8 cellular contexts compared by ENCODE assay signal in genomic region chr10:133159950-133160812, GRCh38. TPM values are rescaled to one million over a fixed set of nuclear protein-coding genes. Genes with fewer than 3 reads are reported as not detected.
DNase-seq lines count a peak whose midpoint lies in the region; ATAC-seq and TF ChIP-seq lines count a peak whose summit lies in the region.

TSS of gene KNDC1 (plus strand) at chr10:133160219. CDS start at chr10:133160468, 249 bp downstream.

- no peak for TF ChIP-seq CTCF in left lung (IDR thresholded peaks at IDR 0.05)

- peak within 1 kb of the TSS; percentile 100 for H3K4me2 ChIP-seq in BLaER1

- peaks cover 63% of the 10 kb centered on the region for H3K4me1 ChIP-seq in BLaER1
- peaks cover 32% of the 10 kb centered on the region for H3K4me1 ChIP-seq in HUES48 (ENCODE audit: control insufficient read depth, insufficient read depth, low read length)
- H3K4me1 ChIP-seq in left lung = peaks cover 0 to 7% of the 10 kb centered on the region in 2 donors
- no peaks in the 10 kb centered on the region for H3K4me1 ChIP-seq in thymus (ENCODE audit: control insufficient read depth, insufficient read depth, low read length)

- intact Hi-C loops in left lung (cut with DNase I) = no loop called here

- H3K36me3 ChIP-seq in BLaER1 (no peaks in the 10 kb centered on the region), HUES48 (ENCODE audit: control insufficient read depth, insufficient read depth, low read length) (0 out of 2 replicates have a peak, but pooled peaks cover 6% of the 10 kb centered on the region), left lung (no peaks in the 10 kb centered on the region), thymus (ENCODE audit: control insufficient read depth, insufficient read depth) (no peaks in the 10 kb centered on the region)

- 1% methylated on average over 108 of the region's 108 CpGs for WGBS in thymus

- H3K9ac ChIP-seq in BLaER1 (peak within 1 kb of the TSS; percentile 34; the same call in 1 of the 2 replicates), HUES48 (ENCODE audit: low read depth, low read length) (no peak within 1 kb of the TSS)

- DNase-seq in cerebellum (ENCODE audit: low spot score) = peak; percentile 63
- DNase-seq in left lung = peak in 1 of 2 donors; percentile 79
- no peak for DNase-seq in NOMO-1 treated with DMSO at 0.1 percent for 48 hours (lab: John Stamatoyannopoulos, UW; ENCODE audit: unreplicated experiment)

- H4K20me1 ChIP-seq in BLaER1 = peaks cover 37% of the 10 kb centered on the region

- H3K27ac ChIP-seq in BLaER1 (0 out of 2 replicates have a peak within 1 kb of the TSS, but pooled peaks have one; percentile 30), HUES48 (ENCODE audit: low read depth, low read length) (no peak within 1 kb of the TSS), left lung (no peak within 1 kb of the TSS), thymus (ENCODE audit: low read depth) (no peak within 1 kb of the TSS)

- H3K4me3 ChIP-seq in BLaER1 (peak within 1 kb of the TSS; percentile 70), HUES48 (ENCODE audit: low read depth, low read length) (peak within 1 kb of the TSS; percentile 73), left lung (peak within 1 kb of the TSS; percentile 36 to 47), thymus (ENCODE audit: low read length) (peak within 1 kb of the TSS; percentile 18)

- ATAC-seq in left lung (peak; percentile 46), HG03460 (IDR thresholded peaks at IDR 0.05; ENCODE audit: unreplicated experiment) (no peak), HG02798 (IDR thresholded peaks at IDR 0.05; ENCODE audit: poor library complexity, unreplicated experiment) (no peak)

- no peaks in the 10 kb centered on the region for H3K9me3 ChIP-seq in BLaER1
- H3K9me3 ChIP-seq in HUES48 (ENCODE audit: control insufficient read depth, insufficient read depth, low read length) = no peaks in the 10 kb centered on the region
- no peaks in the 10 kb centered on the region for H3K9me3 ChIP-seq in left lung
- no peaks in the 10 kb centered on the region for H3K9me3 ChIP-seq in thymus (ENCODE audit: control insufficient read depth)

- H3K27me3 ChIP-seq in BLaER1 (peaks cover 36% of the 10 kb centered on the region), HUES48 (ENCODE audit: control insufficient read depth, insufficient read depth, low read length) (no peaks in the 10 kb centered on the region), left lung (peaks cover 5 to 80% of the 10 kb centered on the region in 2 donors), thymus (ENCODE audit: control insufficient read depth, insufficient read depth) (peaks cover 32% of the 10 kb centered on the region)

RNA-seq across cellular contexts. Expression of gene KNDC1, which starts in this region (rescaled TPM):
- total RNA-seq in cerebellum (3.1 TPM), left lung (10 to 100 TPM in 1 of 2 donors, 1 to 10 TPM in 1; 8.4 to 10.4 TPM)
- 0.02 TPM for polyA plus RNA-seq in thymus

Comparison
In these comparisons a context has a peak if more than half of its experiments do, and no peak if none do; other contexts are left out.
1. H3K4me3 ChIP-seq: peak in every context shown above with its lines; median percentile 73 in HUES48; 70 in BLaER1; 42 in left lung; 18 in thymus.